ENCODE assay signal across 8 cellular contexts in the genomic region with DNA sequence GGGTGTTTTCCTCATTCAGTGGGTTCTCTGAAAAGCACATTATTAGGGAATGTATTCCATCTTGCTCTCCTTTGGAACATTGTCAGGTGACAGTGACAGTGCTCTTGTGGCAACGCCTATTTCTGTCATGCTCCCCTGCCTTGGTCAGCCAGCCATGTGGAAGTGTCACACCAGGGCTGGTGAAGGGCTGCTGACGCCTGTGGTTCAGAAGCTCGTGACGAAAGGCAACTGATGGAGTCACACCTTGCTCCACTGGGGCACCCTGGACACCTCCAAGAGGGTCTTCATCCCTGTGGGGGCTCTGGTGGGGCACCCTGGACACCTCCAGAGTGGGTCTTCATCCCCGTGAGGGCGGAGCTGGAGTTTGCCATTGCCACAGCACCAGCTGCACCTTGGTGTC.
A peak's percentile ranks its signal among the peaks of the same experiment; 100 is the strongest.
DNase-seq lines count a peak whose midpoint lies in the region; ATAC-seq, FAIRE-seq and TF ChIP-seq lines count a peak whose summit lies in the region.

No MANE protein-coding gene starts in this region.

- TF ChIP-seq CTCF in GM12878 (IDR thresholded peaks at IDR 0.05 in 2 of 3, conservative IDR thresholded peaks at IDR 0.05 in 1 of 3; ENCODE audit: control insufficient read depth in 2 of 3, extremely low read depth in 1 of 3, insufficient read depth in 1 of 3, low read depth in 3 of 3, low read length in 3 of 3) (no peak), thyroid gland (IDR thresholded peaks at IDR 0.05) (no peak)

- in situ Hi-C loops in GM12878 (cut with MboI) = no loop called here

- POLR2A ChIA-PET in GM12878 (lab: Charles Lee) = interaction anchor here (1.0 to 5.2 kb wide), 12 partner anchors 10 to 107 kb away, joined by 3 to 28 read pairs (median 5); a partner anchor contains a TSS

- H3K4me3 ChIP-seq in GM12878 = no peak overlapping the region
- no peak overlapping the region for H3K4me3 ChIP-seq in thyroid gland (replicated peaks in 1 of 3)

- DNase-seq in activated CD8-positive, alpha-beta memory T cell treated with anti-CD3 and anti-CD28 coated beads for 24 hours = peak; percentile 55
- no peak for DNase-seq in activated CD8-positive, alpha-beta memory T cell treated with anti-CD3 and anti-CD28 coated beads, Interleukin-2, amount 50 U/mL, for 4 hours
- no peak for DNase-seq in GM12878 (ENCODE audit: low read depth, low spot score)
- peak; percentile 66 to 79 for DNase-seq in thyroid gland
- DNase-seq in activated CD4-positive, CD25-positive, alpha-beta regulatory T cell (lab: John Stamatoyannopoulos, UW) = no peak
- DNase-seq in putamen (ENCODE audit: low spot score) = no peak
- DNase-seq in activated gamma-delta T cell treated with Interleukin-2 at 50 U/mL for 16 hours = no peak

- H3K27me3 ChIP-seq in GM12878 (replicated peaks in 1 of 2; ENCODE audit: control insufficient read depth in 2 of 2, insufficient read depth in 2 of 2, low read length in 1 of 2) = no peaks in the 10 kb centered on the region
- H3K27me3 ChIP-seq in thyroid gland = no peaks in the 10 kb centered on the region

- no peak overlapping the region for H2AFZ ChIP-seq in GM12878 (ENCODE audit: control insufficient read depth, low read depth, low read length)

- H3K9ac ChIP-seq in GM12878 (ENCODE audit: control insufficient read depth, insufficient read depth, low read length) = peak overlapping the region; percentile 9; the same call in 1 of the 2 replicates

- peak; percentile 66 for FAIRE-seq in GM12878 (lab: Jason Lieb, UNC)

- TF ChIP-seq EP300 in GM12878 (IDR thresholded peaks at IDR 0.05; ENCODE audit: borderline replicate concordance in 1 of 2, control insufficient read depth in 1 of 2, low read depth in 2 of 2, low read length in 2 of 2) = peak; percentile 97 to 98

- no peaks in the 10 kb centered on the region for H4K20me1 ChIP-seq in GM12878 (ENCODE audit: control insufficient read depth, insufficient read depth)

- H3K4me1 ChIP-seq in GM12878 (ENCODE audit: control insufficient read depth, insufficient read depth, low read length) (peaks cover 75% of the 10 kb centered on the region), thyroid gland (peaks cover 0 to 9% of the 10 kb centered on the region in 2 donors)

- H3K36me3 ChIP-seq in GM12878 (ENCODE audit: control insufficient read depth in 2 of 2, insufficient read depth in 2 of 2, low read length in 1 of 2) (no peaks in the 10 kb centered on the region; a peak in 1 of 4 replicates), thyroid gland (peaks cover 0 to 5% of the 10 kb centered on the region in 2 donors)

- BruUV-seq in GM12878 (replicated peaks; lab: Mats Ljungman, UMichigan) = no TSS peak

- ATAC-seq in HG02981 (IDR thresholded peaks at IDR 0.05; ENCODE audit: unreplicated experiment) = peak; percentile 55
- ATAC-seq in GM12878 = peak; percentile 75

- H3K79me2 ChIP-seq in GM12878 (ENCODE audit: control insufficient read depth, insufficient read depth, low read length) = peaks cover 3% of the 10 kb centered on the region; the same call in 1 of the 2 replicates

- TF ChIP-seq POLR2A in GM12878 (IDR thresholded peaks at IDR 0.05; ENCODE audit: low read depth, low read length) (0 out of 2 replicates have a peak, but pooled peaks have one; percentile 21), thyroid gland (IDR thresholded peaks at IDR 0.05) (no peak)

- H3K4me2 ChIP-seq in GM12878 (ENCODE audit: control insufficient read depth, insufficient read depth) = peak overlapping the region; percentile 62

- no peaks in the 10 kb centered on the region; the same call in 2 of the 3 replicates for H3K9me3 ChIP-seq in GM12878 (replicated peaks; ENCODE audit: control insufficient read depth, insufficient read depth, low read length)
- H3K9me3 ChIP-seq in thyroid gland = no peaks in the 10 kb centered on the region

- TF ChIP-seq RAD21 in GM12878 (IDR thresholded peaks at IDR 0.05; ENCODE audit: insufficient read depth, low read depth, low read length) = no peak

- intact Hi-C loops in GM12878 (cut with micrococcal nuclease; ENCODE audit: unreplicated experiment) (loop anchor here (5.0 to 10.0 kb wide), 2 partner anchors 126 to 229 kb away; a partner anchor contains a TSS), thyroid gland (cut with DNase I) (no loop called here)

- CTCF ChIA-PET in GM12878 (lab: Yijun Ruan, JAX) = interaction anchor here (1.0 to 22.3 kb wide), 12 partner anchors 10 to 130 kb away, joined by 3 to 577 read pairs (median 7); no protein-coding TSS in a partner anchor

- RAD21 ChIA-PET in GM12878 (lab: Charles Lee; ENCODE audit: unreplicated experiment) = interaction anchor here (0.6 to 11.9 kb wide), 23 partner anchors 10 to 127 kb away, joined by 3 to 182 read pairs (median 6); a partner anchor contains a TSS

- H3K27ac ChIP-seq in GM12878 (ENCODE audit: control insufficient read depth, insufficient read depth) (peak overlapping the region; percentile 94), thyroid gland (peak overlapping the region in 1 of 3 donors; percentile 24)

- WGBS in GM12878 (ENCODE audit: insufficient coverage, insufficient replicate concordance, low lambda C conversion rate, missing lambda C conversion rate) = 8% methylated on average over 6 of the region's 6 CpGs
- WGBS in thyroid gland, 2 donors = 25 to 49% methylated on average over 4 to 6 of the region's 6 CpGs

- SMC1A ChIA-PET in GM12878 (lab: Charles Lee; ENCODE audit: uncharacterized antibody, unreplicated experiment) = interaction anchor here (0.9 to 10.9 kb wide), 19 partner anchors 8 to 1939 kb away, joined by 3 to 148 read pairs (median 7); a partner anchor contains a TSS

TF ChIP-seq in GM12878, 131 proteins besides CTCF, POLR2A, EP300 and RAD21 (continues in another document):
- TF ChIP-seq MEF2A (IDR thresholded peaks at IDR 0.05; ENCODE audit: insufficient read depth, low read depth, low read length) = no peak
- TF ChIP-seq SUZ12 (IDR thresholded peaks at IDR 0.05; ENCODE audit: unreplicated experiment) = no peak
- peak; percentile 85; the same call in 1 of the 2 replicates for TF ChIP-seq PAX8 (IDR thresholded peaks at IDR 0.05)
- TF ChIP-seq, protein P1, sequence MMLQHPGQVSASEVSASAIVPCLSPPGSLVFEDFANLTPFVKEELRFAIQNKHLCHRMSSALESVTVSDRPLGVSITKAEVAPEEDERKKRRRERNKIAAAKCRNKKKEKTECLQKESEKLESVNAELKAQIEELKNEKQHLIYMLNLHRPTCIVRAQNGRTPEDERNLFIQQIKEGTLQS (IDR thresholded peaks at IDR 0.05; ENCODE audit: borderline replicate concordance, extremely low read depth, low read depth, low read length) = no peak
- no peak for TF ChIP-seq ZSCAN29 (IDR thresholded peaks at IDR 0.05)
- no peak for TF ChIP-seq ZNF24 (IDR thresholded peaks at IDR 0.05)
- TF ChIP-seq RCOR1 (conservative IDR thresholded peaks at IDR 0.05; ENCODE audit: low read depth, low read length) = no peak
- TF ChIP-seq CREM (IDR thresholded peaks at IDR 0.05; ENCODE audit: low read depth) = peak; percentile 88
- TF ChIP-seq, protein P2, sequence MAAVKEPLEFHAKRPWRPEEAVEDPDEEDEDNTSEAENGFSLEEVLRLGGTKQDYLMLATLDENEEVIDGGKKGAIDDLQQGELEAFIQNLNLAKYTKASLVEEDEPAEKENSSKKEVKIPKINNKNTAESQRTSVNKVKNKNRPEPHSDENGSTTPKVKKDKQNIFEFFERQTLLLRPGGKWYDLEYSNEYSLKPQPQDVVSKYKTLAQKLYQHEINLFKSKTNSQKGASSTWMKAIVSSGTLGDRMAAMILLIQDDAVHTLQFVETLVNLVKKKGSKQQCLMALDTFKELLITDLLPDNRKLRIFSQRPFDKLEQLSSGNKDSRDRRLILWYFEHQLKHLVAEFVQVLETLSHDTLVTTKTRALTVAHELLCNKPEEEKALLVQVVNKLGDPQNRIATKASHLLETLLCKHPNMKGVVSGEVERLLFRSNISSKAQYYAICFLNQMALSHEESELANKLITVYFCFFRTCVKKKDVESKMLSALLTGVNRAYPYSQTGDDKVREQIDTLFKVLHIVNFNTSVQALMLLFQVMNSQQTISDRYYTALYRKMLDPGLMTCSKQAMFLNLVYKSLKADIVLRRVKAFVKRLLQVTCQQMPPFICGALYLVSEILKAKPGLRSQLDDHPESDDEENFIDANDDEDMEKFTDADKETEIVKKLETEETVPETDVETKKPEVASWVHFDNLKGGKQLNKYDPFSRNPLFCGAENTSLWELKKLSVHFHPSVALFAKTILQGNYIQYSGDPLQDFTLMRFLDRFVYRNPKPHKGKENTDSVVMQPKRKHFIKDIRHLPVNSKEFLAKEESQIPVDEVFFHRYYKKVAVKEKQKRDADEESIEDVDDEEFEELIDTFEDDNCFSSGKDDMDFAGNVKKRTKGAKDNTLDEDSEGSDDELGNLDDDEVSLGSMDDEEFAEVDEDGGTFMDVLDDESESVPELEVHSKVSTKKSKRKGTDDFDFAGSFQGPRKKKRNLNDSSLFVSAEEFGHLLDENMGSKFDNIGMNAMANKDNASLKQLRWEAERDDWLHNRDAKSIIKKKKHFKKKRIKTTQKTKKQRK (IDR thresholded peaks at IDR 0.05; ENCODE audit: low read depth, low read length) = no peak
- TF ChIP-seq NR2F1 (conservative IDR thresholded peaks at IDR 0.05) = peak; percentile 43; the same call in 1 of the 2 replicates
- no peak for TF ChIP-seq CBX5 (IDR thresholded peaks at IDR 0.05; ENCODE audit: low read depth)
- TF ChIP-seq FOXM1 (IDR thresholded peaks at IDR 0.05; ENCODE audit: low read depth, low read length) = no peak
- no peak for TF ChIP-seq CBX3 (IDR thresholded peaks at IDR 0.05; ENCODE audit: borderline replicate concordance, low read depth)
- peak; percentile 85; the same call in 1 of the 2 replicates for TF ChIP-seq MTA2 (IDR thresholded peaks at IDR 0.05; ENCODE audit: low read depth)
- no peak for TF ChIP-seq IRF4 (IDR thresholded peaks at IDR 0.05; ENCODE audit: low read depth, low read length)
- no peak for TF ChIP-seq BMI1 (IDR thresholded peaks at IDR 0.05; ENCODE audit: borderline replicate concordance)
- peak; percentile 71 for TF ChIP-seq MEF2B (IDR thresholded peaks at IDR 0.05; ENCODE audit: partially characterized antibody, poor library complexity, severe bottlenecking)
- no peak for TF ChIP-seq CHD1 (IDR thresholded peaks at IDR 0.05; ENCODE audit: low read depth, low read length)
- no peak for TF ChIP-seq KAT2A (conservative IDR thresholded peaks at IDR 0.05; ENCODE audit: control insufficient read depth, low read depth, low read length)
- no peak for TF ChIP-seq PML (IDR thresholded peaks at IDR 0.05; ENCODE audit: low read length)
- TF ChIP-seq FOXK2 (IDR thresholded peaks at IDR 0.05) = no peak
- TF ChIP-seq SREBF2 (IDR thresholded peaks at IDR 0.05; ENCODE audit: low read length) = no peak

Comparison
In these comparisons a context has a peak if more than half of its experiments do, and no peak if none do; other contexts are left out.
1. DNase-seq: peak in activated CD8-positive, alpha-beta memory T cell treated with anti-CD3 and anti-CD28 coated beads for 24 hours (single experiment) and thyroid gland (2 of 2); none in activated CD8-positive, alpha-beta memory T cell treated with anti-CD3 and anti-CD28 coated beads, Interleukin-2, amount 50 U/mL, for 4 hours (single experiment), GM12878 (single experiment), activated CD4-positive, CD25-positive, alpha-beta regulatory T cell (0 of 4), putamen (single experiment) and activated gamma-delta T cell treated with Interleukin-2 at 50 U/mL for 16 hours (single experiment).